Comparison of ENCODE assay signal across 8 cellular contexts in genomic region chr16:2682209-2683021, GRCh38. TPM values are rescaled to one million over a fixed set of nuclear protein-coding genes. Genes with fewer than 3 reads are reported as not detected.
A peak's percentile ranks its signal among the peaks of the same experiment; 100 is the strongest.
DNase-seq lines count a peak whose midpoint lies in the region; ATAC-seq, FAIRE-seq and TF ChIP-seq lines count a peak whose summit lies in the region.

A gene with protein sequence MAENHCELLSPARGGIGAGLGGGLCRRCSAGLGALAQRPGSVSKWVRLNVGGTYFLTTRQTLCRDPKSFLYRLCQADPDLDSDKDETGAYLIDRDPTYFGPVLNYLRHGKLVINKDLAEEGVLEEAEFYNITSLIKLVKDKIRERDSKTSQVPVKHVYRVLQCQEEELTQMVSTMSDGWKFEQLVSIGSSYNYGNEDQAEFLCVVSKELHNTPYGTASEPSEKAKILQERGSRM (plus strand): TSS chr16:2682523. CDS start chr16:2682549, 26 bp downstream.

- no peaks in the 10 kb centered on the region for H3K9me3 Mint-ChIP-seq in nephron

- H3F3A ChIP-seq in MM.1S (ENCODE audit: insufficient read depth, low read length) = peaks cover 16% of the 10 kb centered on the region

- H4K20me1 ChIP-seq in MM.1S (ENCODE audit: insufficient read depth, low read length) = no peaks in the 10 kb centered on the region

- H3K36me3 ChIP-seq in MM.1S (replicated peaks; ENCODE audit: insufficient read depth, low read length) = no peaks in the 10 kb centered on the region

- H3K27me3 ChIP-seq in MM.1S (replicated peaks; ENCODE audit: insufficient read depth, low read length) = no peaks in the 10 kb centered on the region

- H3K4me3 Mint-ChIP-seq in nephron = peak within 1 kb of the TSS; percentile 95 to 98 (median 97)

- TF ChIP-seq CTCF in MM.1S (IDR thresholded peaks at IDR 0.05; ENCODE audit: low read length) (no peak), fibroblast of the aortic adventitia (IDR thresholded peaks at IDR 0.05; ENCODE audit: insufficient read depth, low read length) (no peak), nephron (IDR thresholded peaks at IDR 0.05; ENCODE audit: unreplicated experiment in 3 of 3) (no peak)

- peaks cover 1% of the 10 kb centered on the region for H3K4me1 ChIP-seq in MM.1S (ENCODE audit: low read length)

- no peaks in the 10 kb centered on the region for H3K36me3 Mint-ChIP-seq in nephron (ENCODE audit: low read depth)

- H3K27ac Mint-ChIP-seq in nephron = peak within 1 kb of the TSS; percentile 63 to 97 (median 81)

- peak within 1 kb of the TSS; percentile 47; the same call in 1 of the 2 replicates for H3K27ac ChIP-seq in MM.1S (ENCODE audit: low read length)

- H3K9me2 ChIP-seq in MM.1S (replicated peaks; ENCODE audit: insufficient read depth, low read length) = no peaks in the 10 kb centered on the region

- peak within 1 kb of the TSS; percentile 92 for H3K4me2 ChIP-seq in MM.1S (ENCODE audit: low read depth, low read length)

- peak within 1 kb of the TSS; percentile 92 for H2AFZ ChIP-seq in MM.1S (ENCODE audit: low read length)

- peak; percentile 84 for TF ChIP-seq POLR2A in H54 (IDR thresholded peaks at IDR 0.05; ENCODE audit: low read depth, low read length)

- H3K79me2 ChIP-seq in MM.1S (ENCODE audit: low read length) = peaks cover 35% of the 10 kb centered on the region

- peak; percentile 85 for ATAC-seq in stimulated activated naive CD8-positive, alpha-beta T cell treated with anti-CD3 and anti-CD28 coated beads, Interleukin-15, Interleukin-2, amounts not matched to agents 100 U/mL and 50 U/mL, for 24 hours

- FAIRE-seq in H54 (lab: Jason Lieb, UNC) = no peak

- H3K4me1 Mint-ChIP-seq in nephron = peaks cover 12% of the 10 kb centered on the region

- peak; percentile 95 for DNase-seq in Daoy (ENCODE audit: low read depth)
- DNase-seq in H54 (ENCODE audit: insufficient read length, low spot score) = peak; percentile 94
- DNase-seq in MM.1S = peak; percentile 96
- peak; percentile 72 for DNase-seq in SHP77 treated with DMSO at 0.1 percent for 48 hours (lab: John Stamatoyannopoulos, UW)
- peak; percentile 99 for DNase-seq in activated effector memory CD4-positive, alpha-beta T cell treated with anti-CD3 and anti-CD28 coated beads, Interleukin-2, amount 50 U/mL, for 16 hours
- peak; percentile 97 for DNase-seq in fibroblast of the aortic adventitia (ENCODE audit: low read depth)
- peak; percentile 98 for DNase-seq in stimulated activated naive CD8-positive, alpha-beta T cell treated with anti-CD3 and anti-CD28 coated beads, Interleukin-15, Interleukin-2, amounts not matched to agents 100 U/mL and 50 U/mL, for 24 hours

- H3K27me3 Mint-ChIP-seq in nephron (ENCODE audit: low read depth) = no peaks in the 10 kb centered on the region

- no peaks in the 10 kb centered on the region for H3K9me3 ChIP-seq in MM.1S (replicated peaks; ENCODE audit: insufficient read depth, low read length)

- H3K9ac ChIP-seq in MM.1S (ENCODE audit: low read length) = peak within 1 kb of the TSS; percentile 88

- H3K4me3 ChIP-seq in MM.1S (ENCODE audit: low read length) (peak within 1 kb of the TSS; percentile 92), fibroblast of the aortic adventitia (ENCODE audit: low read depth, low read length) (peak within 1 kb of the TSS; percentile 95)

RNA-seq across cellular contexts. Expression of the gene that starts here (rescaled TPM):
- total RNA-seq in Daoy (2014; rRNA removed; shearing (Covaris generic)) = 22.9 and 27.4 TPM in 2 replicates
- total RNA-seq in fibroblast of the aortic adventitia (ENCODE audit: low replicate concordance) = 14.1 and 16.4 TPM in 2 replicates

Comparison
In these comparisons a context has a peak if more than half of its experiments do, and no peak if none do; other contexts are left out.
1. Peak in every context shown above with its lines: DNase-seq, ATAC-seq, H3K4me3 ChIP-seq and H3K27ac ChIP-seq.